Comparison of ENCODE assay signal across 8 cellular contexts in the genomic region with DNA sequence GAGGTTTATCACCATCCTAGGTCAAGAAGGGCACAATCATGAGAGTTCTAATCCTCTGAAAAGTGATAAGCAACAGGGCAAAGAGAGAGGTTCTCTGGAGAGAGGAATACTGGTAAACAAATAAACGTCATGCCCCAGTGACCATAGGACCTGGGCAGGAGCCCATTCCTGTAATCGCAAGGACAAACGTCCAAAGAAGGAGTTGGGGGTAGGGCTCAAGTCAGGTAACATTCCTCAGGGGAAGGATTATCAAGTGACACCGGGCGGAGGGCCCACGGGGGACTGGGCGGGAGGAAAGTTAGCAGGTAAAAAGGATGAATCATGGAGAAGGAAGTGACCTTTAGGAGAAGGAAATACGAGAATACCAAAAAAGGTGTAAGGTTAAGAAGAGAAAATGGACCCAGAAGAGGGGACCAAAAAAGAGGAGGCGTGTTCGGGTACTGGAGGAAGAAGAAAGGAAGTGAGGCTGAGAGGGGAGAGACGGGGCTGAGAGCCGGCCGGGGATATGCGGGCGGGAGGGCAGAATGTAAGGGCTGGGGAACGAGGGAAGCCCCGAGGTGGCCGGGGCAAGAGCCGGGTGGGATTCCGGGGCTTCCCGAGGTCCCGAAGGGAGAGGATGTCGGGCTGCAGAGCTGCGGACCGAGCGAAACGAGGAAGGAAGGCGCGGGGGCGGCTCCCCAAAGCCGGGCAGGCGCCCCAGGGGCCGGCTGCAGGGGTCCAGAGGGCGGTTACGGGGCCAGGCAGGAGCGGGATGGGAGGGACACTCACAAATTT. TPM values are rescaled to one million over a fixed set of nuclear protein-coding genes. Genes with fewer than 3 reads are reported as not detected.
DNase-seq lines count a peak whose midpoint lies in the region; ATAC-seq, FAIRE-seq and TF ChIP-seq lines count a peak whose summit lies in the region.

No MANE protein-coding gene starts in this region.

- no peaks in the 10 kb centered on the region for H3K9me3 Mint-ChIP-seq in CD8-positive, alpha-beta T cell

- TF ChIP-seq CTCF in CD8-positive, alpha-beta T cell (IDR thresholded peaks at IDR 0.05) = no peak
- TF ChIP-seq CTCF in pancreas (IDR thresholded peaks at IDR 0.05) = no peak

- H3K9me3 ChIP-seq in CD8-positive, alpha-beta T cell (ENCODE audit: low read length) = no peaks in the 10 kb centered on the region
- no peaks in the 10 kb centered on the region for H3K9me3 ChIP-seq in pancreas

- H3K4me3 ChIP-seq in CD8-positive, alpha-beta T cell (ENCODE audit: low read depth, low read length) = peak overlapping the region; percentile 95
- H3K4me3 ChIP-seq in pancreas = peak overlapping the region; percentile 62 to 99 (median 86)

- H3K27ac Mint-ChIP-seq in CD8-positive, alpha-beta T cell = peak overlapping the region; percentile 97

- intact Hi-C loops in CD8-positive, alpha-beta T cell (cut with DNase I, micrococcal nuclease) = loop anchor here (1.0 to 5.0 kb wide), 4 partner anchors 13 to 351 kb away; a partner anchor contains a TSS
- intact Hi-C loops in pancreas (cut with DNase I) = no loop called here

- H3K27ac ChIP-seq in CD8-positive, alpha-beta T cell (ENCODE audit: low read depth, low read length) = peak overlapping the region; percentile 77
- H3K27ac ChIP-seq in pancreas = peak overlapping the region; percentile 93 to 99 (median 98)

- H3K36me3 ChIP-seq in CD8-positive, alpha-beta T cell (ENCODE audit: insufficient read depth, low read length) = peaks cover 8% of the 10 kb centered on the region
- peaks cover 0 to 20% (median 7%) of the 10 kb centered on the region in 3 donors for H3K36me3 ChIP-seq in pancreas

- ATAC-seq in CD8-positive, alpha-beta T cell = peak; percentile 35
- peak; percentile 25 for ATAC-seq in GM19372 (IDR thresholded peaks at IDR 0.05; ENCODE audit: low read depth, unreplicated experiment)
- ATAC-seq in HG03432 (IDR thresholded peaks at IDR 0.05; ENCODE audit: unreplicated experiment) = peak; percentile 33
- ATAC-seq in pancreas = peak; percentile 68 to 79 (median 74)

- H3K36me3 Mint-ChIP-seq in CD8-positive, alpha-beta T cell = peaks cover 42% of the 10 kb centered on the region

- H3K4me1 Mint-ChIP-seq in CD8-positive, alpha-beta T cell (ENCODE audit: low read depth) = peaks cover 53% of the 10 kb centered on the region

- FAIRE-seq in pancreas (lab: Jason Lieb, UNC) = no peak

- 1% methylated on average over 22 to 36 of the region's 36 CpGs for WGBS in pancreas, 2 donors

- CTCF ChIA-PET in CD8-positive, alpha-beta T cell (lab: Charles Lee) = interaction anchor here (0.5 to 14.8 kb wide), 17 partner anchors 10 to 299 kb away, joined by 3 to 366 read pairs (median 12); a partner anchor contains a TSS

- peaks cover 38% of the 10 kb centered on the region for H3K4me1 ChIP-seq in CD8-positive, alpha-beta T cell (ENCODE audit: insufficient read depth, low read length)
- H3K4me1 ChIP-seq in pancreas = peaks cover 13 to 35% (median 14%) of the 10 kb centered on the region in 3 donors

- DNase-seq in CD8-positive, alpha-beta T cell = peak in 6 of 7 experiments; percentile 32 to 70 (median 53)
- DNase-seq in OCI-M1 (lab: John Stamatoyannopoulos, UW) = peak; percentile 82
- peak; percentile 37 for DNase-seq in activated T-helper 9 cell treated with anti-CD3 and anti-CD28 coated beads, Interleukin-2, amount 50 U/mL, for 16 hours (ENCODE audit: low read depth)
- peak; percentile 70 for DNase-seq in germinal center (ENCODE audit: low spot score)
- DNase-seq in pancreas = peak; percentile 81 to 96 (median 92)
- DNase-seq in superior temporal gyrus (ENCODE audit: extremely low spot score) = no peak

- POLR2A ChIA-PET in CD8-positive, alpha-beta T cell (lab: Charles Lee) = interaction anchor here (0.6 to 5.9 kb wide), 16 partner anchors 10 to 350 kb away, joined by 3 to 105 read pairs (median 5); a partner anchor contains a TSS

- H3K4me3 Mint-ChIP-seq in CD8-positive, alpha-beta T cell = peak overlapping the region; percentile 97

- no peaks in the 10 kb centered on the region for H3K27me3 Mint-ChIP-seq in CD8-positive, alpha-beta T cell (ENCODE audit: low read depth)

- no peaks in the 10 kb centered on the region for H3K27me3 ChIP-seq in CD8-positive, alpha-beta T cell (ENCODE audit: insufficient read depth, low read length)
- H3K27me3 ChIP-seq in pancreas = no peaks in the 10 kb centered on the region

RNA-seq across cellular contexts. Expression of a gene that starts 0.6 kb away (rescaled TPM):
- total RNA-seq in CD8-positive, alpha-beta T cell = 100 to 1,000 TPM; 155 to 166 TPM
- 10 to 100 TPM; 41.1 to 72.7 (median 61.0) TPM for total RNA-seq in pancreas
- 10 to 100 TPM; 28.9 to 41.2 TPM for polyA plus RNA-seq in pancreas

RNA-seq across cellular contexts. Expression of a gene that starts 18.4 kb away (rescaled TPM):
- total RNA-seq in CD8-positive, alpha-beta T cell = 10 to 100 TPM; 48.9 to 54.8 TPM
- total RNA-seq in pancreas = 10 to 100 TPM; 17.8 to 28.5 (median 26.0) TPM
- polyA plus RNA-seq in pancreas = 10 to 100 TPM; 30.5 to 68.9 TPM

RNA-seq across cellular contexts. Expression of a gene that starts 18.6 kb away (rescaled TPM):
- total RNA-seq in CD8-positive, alpha-beta T cell = 1 to 10 TPM; 9.5 to 9.8 TPM
- total RNA-seq in pancreas = 1 to 10 TPM in 3 of 6 donors, under 1 TPM in 3; 0.67 to 2.2 (median 1.1) TPM
- polyA plus RNA-seq in pancreas = 1 to 10 TPM; 7.1 to 9.0 TPM

RNA-seq across cellular contexts. Expression of a gene that starts 33.0 kb away (rescaled TPM):
- total RNA-seq in CD8-positive, alpha-beta T cell = 100 to 1,000 TPM in 1 of 2 experiments, 10 to 100 TPM in 1; 95.8 to 101 TPM
- 10 to 100 TPM in 1 of 6 donors, 1 to 10 TPM in 5; 4.8 to 18.3 (median 7.7) TPM for total RNA-seq in pancreas
- 10 to 100 TPM; 20.0 to 22.4 TPM for polyA plus RNA-seq in pancreas

Comparison
In these comparisons a context has a peak if more than half of its experiments do, and no peak if none do; other contexts are left out.
1. intact Hi-C loops: an anchor here in CD8-positive, alpha-beta T cell (1.0 to 5.0 kb wide); none called in pancreas.